Comparison of ENCODE assay signal across 13 cellular contexts in the genomic region with DNA sequence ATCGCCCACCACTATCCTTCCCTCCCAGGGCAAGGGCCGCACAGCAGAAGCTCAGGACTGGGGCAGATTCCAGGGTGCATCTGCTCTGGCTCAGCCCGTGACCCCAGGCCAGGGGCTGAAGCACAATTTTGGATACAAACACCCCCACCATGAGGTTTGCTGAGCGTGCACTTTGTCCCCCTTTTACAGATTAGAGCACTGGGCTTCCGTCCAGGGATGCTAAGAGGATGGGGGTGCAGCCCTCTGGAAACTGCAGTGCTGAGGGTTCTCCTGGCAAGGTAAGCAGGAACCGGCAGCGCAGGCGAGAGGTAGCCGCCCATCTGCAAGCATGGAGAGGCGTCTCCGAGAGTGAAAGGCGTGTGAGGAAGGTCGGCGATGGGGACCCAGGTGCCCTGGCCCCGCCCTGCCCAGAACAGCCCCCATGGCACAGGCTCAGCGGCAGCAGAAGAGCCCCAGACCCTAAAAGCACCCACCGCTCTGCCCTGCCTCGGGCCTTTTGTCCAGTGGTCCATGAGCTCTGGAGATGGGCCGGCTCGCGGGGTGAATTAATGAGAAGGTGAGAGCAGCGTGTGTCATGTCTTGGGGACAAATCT. TPM values are rescaled to one million over a fixed set of nuclear protein-coding genes. Genes with fewer than 3 reads are reported as not detected.
"Had no signal": no experiment of that assay in that cellular context is flagged by ENCODE, and none has a peak within 500 bp of the region (broad histone marks: within the 10 kb centered on the region; RNA-seq: fewer than 3 reads in every experiment).

No MANE protein-coding gene starts in this region.

- DNase-seq: activated CD4-positive, alpha-beta memory T cell treated with anti-CD3 and anti-CD28 coated beads for 36 hours; activated naive CD4-positive, alpha-beta T cell treated with anti-CD3 and anti-CD28 coated beads, Interleukin-2, amount 10 ng/mL, durations not matched to agents 7 days and 5 days; amniotic stem cell; body of pancreas; erythroblast; left cardiac atrium; nephron progenitor cell; small intestine; T-helper 1 cell; thyroid gland; uterus had no signal

- H3K27ac ChIP-seq: body of pancreas, ovary, thyroid gland, uterus, VCaP had no signal

- ATAC-seq: body of pancreas, left cardiac atrium had no signal

- H3K4me3 ChIP-seq: body of pancreas, ovary, thyroid gland, uterus had no signal

- H3K36me3 ChIP-seq: ovary, thyroid gland, uterus had no signal

- H3K4me1 ChIP-seq: body of pancreas, thyroid gland, uterus had no signal

- FAIRE-seq: small intestine had no signal

- H3K27me3 ChIP-seq: body of pancreas, ovary, thyroid gland, uterus had no signal

- H3K9me3 ChIP-seq: body of pancreas, ovary, thyroid gland, uterus had no signal

RNA-seq across cellular contexts. Expression of a gene that starts 54.5 kb away (rescaled TPM):
- total RNA-seq: activated CD4-positive, alpha-beta memory T cell treated with anti-CD3 and anti-CD28 coated beads for 36 hours had no signal
